33 cellular contexts compared by ENCODE assay signal in the genomic region with DNA sequence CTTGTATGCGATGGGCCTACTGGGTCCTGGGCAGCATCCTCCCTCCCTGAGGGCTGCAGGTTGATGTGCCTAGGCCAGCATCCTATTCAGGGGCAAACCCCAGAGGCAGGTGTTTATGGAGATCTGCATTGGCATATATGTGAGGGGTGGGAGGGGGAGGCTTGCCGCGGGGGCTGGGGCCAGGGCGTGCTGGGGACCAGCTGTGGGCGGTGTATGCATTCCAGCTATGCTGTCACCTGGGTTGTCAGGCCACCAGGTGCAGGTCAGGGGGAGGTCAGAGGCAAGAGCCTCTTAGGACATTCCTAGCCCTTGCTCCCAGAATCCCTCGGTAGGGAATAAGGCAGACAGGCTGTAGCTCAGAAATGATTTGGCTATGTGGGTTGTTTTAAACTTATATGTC. TPM values are rescaled to one million over a fixed set of nuclear protein-coding genes. Genes with fewer than 3 reads are reported as not detected.
"Had no signal": no experiment of that assay in that cellular context is flagged by ENCODE, and none has a peak within 500 bp of the region (broad histone marks: within the 10 kb centered on the region; RNA-seq: fewer than 3 reads in every experiment).

No MANE protein-coding gene starts in this region.

- H3K4me3 Mint-ChIP-seq: activated CD4-positive, alpha-beta memory T cell treated with anti-CD3 and anti-CD28 coated beads, Interleukin-2, amount 10 ng/mL, durations not matched to agents 7 days and 5 days; activated CD4-positive, alpha-beta T cell treated with anti-CD3 and anti-CD28 coated beads, Interleukin-2, amount 10 ng/mL, durations not matched to agents 24 days and 14 days; activated T-cell treated with anti-CD3 and anti-CD28 coated beads, Interleukin-2, amount 50 U/mL, for 4 hours; activated T-helper 17 cell treated with anti-CD3 and anti-CD28 coated beads, Interleukin-2, amount 50 U/mL, for 72 hours; natural killer cell treated with Interleukin-12 subunit alpha and Interleukin-12 subunit beta and Interleukin-15 and Interleukin-18, amount 100 ng/mL, for 72 hours had no signal

- H3K27ac Mint-ChIP-seq: activated CD4-positive, alpha-beta memory T cell treated with anti-CD3 and anti-CD28 coated beads, Interleukin-2, amount 10 ng/mL, durations not matched to agents 7 days and 5 days; activated CD4-positive, alpha-beta T cell treated with anti-CD3 and anti-CD28 coated beads, Interleukin-2, amount 10 ng/mL, durations not matched to agents 24 days and 14 days; activated T-helper 17 cell treated with anti-CD3 and anti-CD28 coated beads, Interleukin-2, amount 50 U/mL, for 72 hours; natural killer cell treated with Interleukin-12 subunit alpha and Interleukin-12 subunit beta and Interleukin-15 and Interleukin-18, amount 100 ng/mL, for 72 hours had no signal

- H3K4me1 Mint-ChIP-seq: activated CD4-positive, alpha-beta memory T cell treated with anti-CD3 and anti-CD28 coated beads, Interleukin-2, amount 10 ng/mL, durations not matched to agents 7 days and 5 days; activated CD4-positive, alpha-beta T cell treated with anti-CD3 and anti-CD28 coated beads, Interleukin-2, amount 10 ng/mL, durations not matched to agents 24 days and 14 days; activated T-helper 17 cell treated with anti-CD3 and anti-CD28 coated beads, Interleukin-2, amount 50 U/mL, for 72 hours had no signal

- H3K36me3 ChIP-seq: thoracic aorta had no signal

- ATAC-seq: activated CD4-positive, CD25-positive, alpha-beta regulatory T cell treated with anti-CD3 and anti-CD28 coated beads, Interleukin-2, amount 50 U/mL, for 24 hours; activated T-cell treated with anti-CD3 and anti-CD28 coated beads, Interleukin-2, amount 50 U/mL, for 4 hours; activated T-helper 17 cell treated with anti-CD3 and anti-CD28 coated beads, Interleukin-2, amount 50 U/mL, for 72 hours; esophagus mucosa; mucosa of descending colon; natural killer cell treated with Interleukin-12 subunit alpha and Interleukin-12 subunit beta and Interleukin-15 and Interleukin-18, amount 100 ng/mL, for 72 hours; sciatic nerve; stimulated activated naive CD8-positive, alpha-beta T cell treated with anti-CD3 and anti-CD28 coated beads, Interleukin-15, Interleukin-2, amounts not matched to agents 100 U/mL and 50 U/mL, for 24 hours had no signal

- H3K9me3 ChIP-seq: mucosa of descending colon, thoracic aorta had no signal

- H3K4me3 ChIP-seq: mucosa of descending colon, skin epidermis, thoracic aorta had no signal

- H3K27ac ChIP-seq: skin epidermis, thoracic aorta, VCaP had no signal

- DNase-seq: activated CD4-positive, alpha-beta memory T cell treated with anti-CD3 and anti-CD28 coated beads, Interleukin-2, amount 10 ng/mL, durations not matched to agents 7 days and 5 days; activated CD4-positive, alpha-beta T cell treated with anti-CD3 and anti-CD28 coated beads, Interleukin-2, amount 10 ng/mL, durations not matched to agents 24 days and 14 days; activated gamma-delta T cell treated with Interleukin-2 at 50 U/mL for 16 hours; activated naive CD4-positive, alpha-beta T cell treated with anti-CD3 and anti-CD28 coated beads, Interleukin-2, amount 50 U/mL, for 16 hours; activated T-cell treated with anti-CD3 and anti-CD28 coated beads, Interleukin-2, amount 50 U/mL, for 4 hours; amniotic stem cell; caudate nucleus; cortex of kidney; foreskin fibroblast; head of caudate nucleus; hypothalamus; mucosa of descending colon; stimulated activated CD4-positive, alpha-beta T cell treated with anti-CD3 and anti-CD28 coated beads, Interleukin-12 subunit alpha, Interleukin-12 subunit beta, amount 100 ng/mL, for 4 hours; stimulated activated CD4-positive, alpha-beta T cell treated with anti-CD3 and anti-CD28 coated beads, Interleukin-4, amount 100 ng/mL, for 1 hour; stimulated activated naive CD8-positive, alpha-beta T cell treated with anti-CD3 and anti-CD28 coated beads, Interleukin-15, Interleukin-2, amounts not matched to agents 100 U/mL and 50 U/mL, for 24 hours; T-helper 1 cell; trophoblast cell had no signal

- H3K9me3 Mint-ChIP-seq: activated CD4-positive, alpha-beta memory T cell treated with anti-CD3 and anti-CD28 coated beads, Interleukin-2, amount 10 ng/mL, durations not matched to agents 7 days and 5 days; activated T-cell treated with anti-CD3 and anti-CD28 coated beads, Interleukin-2, amount 50 U/mL, for 4 hours; natural killer cell treated with Interleukin-12 subunit alpha and Interleukin-12 subunit beta and Interleukin-15 and Interleukin-18, amount 100 ng/mL, for 72 hours had no signal

RNA-seq across cellular contexts. Expression of a gene that starts 11.9 kb away (rescaled TPM):
- total RNA-seq: activated CD4-positive, alpha-beta memory T cell treated with anti-CD3 and anti-CD28 coated beads, Interleukin-2, amount 10 ng/mL, durations not matched to agents 7 days and 5 days; activated CD4-positive, alpha-beta T cell treated with anti-CD3 and anti-CD28 coated beads, Interleukin-2, amount 10 ng/mL, durations not matched to agents 24 days and 14 days; activated T-cell treated with anti-CD3 and anti-CD28 coated beads, Interleukin-2, amount 50 U/mL, for 4 hours; activated T-helper 17 cell treated with anti-CD3 and anti-CD28 coated beads, Interleukin-2, amount 50 U/mL, for 72 hours; astrocyte; chondrocyte; lung microvascular endothelial cell; mesenteric fat pad; myocyte; natural killer cell treated with Interleukin-12 subunit alpha and Interleukin-12 subunit beta and Interleukin-15 and Interleukin-18, amount 100 ng/mL, for 72 hours; osteoblast; posterior vena cava; sciatic nerve; subcutaneous adipose tissue had no signal
